ENCODE assay signal across 10 cellular contexts in genomic region chr10:95242581-95243317, GRCh38. TPM values are rescaled to one million over a fixed set of nuclear protein-coding genes. Genes with fewer than 3 reads are reported as not detected.
DNase-seq lines count a peak whose midpoint lies in the region; ATAC-seq and TF ChIP-seq lines count a peak whose summit lies in the region.
"Had no signal": no experiment of that assay in that cellular context is flagged by ENCODE, and none has a peak within 500 bp of the region (broad histone marks: within the 10 kb centered on the region; RNA-seq: fewer than 3 reads in every experiment).

No MANE protein-coding gene starts in this region.

- CTCF ChIA-PET in HEK293 (lab: Yijun Ruan, JAX): interaction anchor here (0.6 to 6.1 kb wide), 45 partner anchors 9 to 614 kb away, joined by 3 to 271 read pairs (median 4); no protein-coding TSS in a partner anchor

- H3K27ac ChIP-seq in HEK293 (ENCODE audit: extremely low read depth, low read depth, low read length) (no peak overlapping the region), colonic mucosa (no peak overlapping the region)

- intact Hi-C loops in colonic mucosa (cut with DNase I): loop anchor here (5.0 kb wide), 1 partner anchor 55 kb away; no protein-coding TSS in a partner anchor

- H3K36me3 ChIP-seq in HEK293 (ENCODE audit: control insufficient read depth in 2 of 2, insufficient read depth in 1 of 2, low read length in 2 of 2) (peaks cover 21 to 75% of the 10 kb centered on the region in 2 experiments; a peak in 2 of 3 replicates), colonic mucosa (peaks cover 8% of the 10 kb centered on the region)

- ATAC-seq in SK-N-SH treated with all-trans-retinoic acid at 6 μM for 48 hours: peak; percentile 68
- no peak for ATAC-seq in HG03432 (IDR thresholded peaks at IDR 0.05; ENCODE audit: unreplicated experiment)
- ATAC-seq: CD8-positive, alpha-beta T cell had no signal

- peak; percentile 51; the same call in 1 of the 2 replicates for TF ChIP-seq CTCF in HEK293 (tag by site-specific recombination; IDR thresholded peaks at IDR 0.05)
- no peak for TF ChIP-seq CTCF in colonic mucosa (IDR thresholded peaks at IDR 0.05)

- H3K9me3 ChIP-seq in HEK293 (ENCODE audit: control insufficient read depth, insufficient read depth, low read depth, low read length) (no peaks in the 10 kb centered on the region), colonic mucosa (no peaks in the 10 kb centered on the region)

- H3K4me3 ChIP-seq in HEK293 (ENCODE audit: low read depth, low read length) (no peak overlapping the region), colonic mucosa (no peak overlapping the region)

- POLR2A ChIA-PET in HEK293 (lab: Yijun Ruan, JAX): interaction anchor here (0.9 kb wide), 1 partner anchor 66 kb away, joined by 3 read pairs; no protein-coding TSS in a partner anchor

- no peak overlapping the region for H3K9ac ChIP-seq in colonic mucosa (ENCODE audit: low read depth in 2 of 2, low read length in 2 of 2)

- H3K4me1 ChIP-seq in HEK293 (ENCODE audit: control insufficient read depth, insufficient read depth, low read length) (no peaks in the 10 kb centered on the region), colonic mucosa (no peaks in the 10 kb centered on the region)

- peak; percentile 9 to 34 for DNase-seq in NCI-H2081 (lab: John Stamatoyannopoulos, UW)
- no peak for DNase-seq in NCI-H2081 treated with DMSO at 0.1 percent for 48 hours (lab: John Stamatoyannopoulos, UW)
- peak; percentile 49 for DNase-seq in fibroblast of gingiva (ENCODE audit: low read depth)
- peak; percentile 62 for DNase-seq in pons (ENCODE audit: low spot score)
- DNase-seq in colonic mucosa: no peak

- no peaks in the 10 kb centered on the region for H3K27me3 ChIP-seq in colonic mucosa

TF ChIP-seq in HEK293, 187 proteins besides CTCF, POLR2A, EP300 and RAD21:
- TF ChIP-seq ZBTB8A (tag by site-specific recombination; IDR thresholded peaks at IDR 0.05) (no peak), FEZF1 (tag by site-specific recombination; IDR thresholded peaks at IDR 0.05) (no peak), ZBTB6 (tag by site-specific recombination; IDR thresholded peaks at IDR 0.05) (no peak), RBAK (tag by site-specific recombination; IDR thresholded peaks at IDR 0.05) (no peak), ZNF488 (tag by site-specific recombination; IDR thresholded peaks at IDR 0.05) (no peak), ZFP3 (tag by site-specific recombination; IDR thresholded peaks at IDR 0.05; ENCODE audit: low read depth) (no peak), MZF1 (tag by site-specific recombination; IDR thresholded peaks at IDR 0.05; ENCODE audit: borderline replicate concordance) (no peak), ZNF449 (tag by site-specific recombination; IDR thresholded peaks at IDR 0.05) (peak; percentile 31; the same call in 1 of the 2 replicates), MYNN (tag by site-specific recombination; IDR thresholded peaks at IDR 0.05; ENCODE audit: borderline replicate concordance) (no peak), SCRT2 (tag by site-specific recombination; IDR thresholded peaks at IDR 0.05) (peak; percentile 59; the same call in 1 of the 2 replicates), ZNF654 (tag by site-specific recombination; IDR thresholded peaks at IDR 0.05; ENCODE audit: low read depth) (peak; percentile 58)

TF ChIP-seq in SK-N-SH treated with all-trans-retinoic acid at 6 μM for 48 hours, 23 proteins besides CTCF, POLR2A, EP300 and RAD21:
- no peak for TF ChIP-seq ESRRG (CRISPR knock-in tag; IDR thresholded peaks at IDR 0.05)
- no peak for TF ChIP-seq CREB5 (CRISPR knock-in tag; IDR thresholded peaks at IDR 0.05; ENCODE audit: low read depth)
- TF ChIP-seq PATZ1 (CRISPR knock-in tag; IDR thresholded peaks at IDR 0.05; ENCODE audit: borderline replicate concordance): no peak
- TF ChIP-seq TCF4 (CRISPR knock-in tag; IDR thresholded peaks at IDR 0.05; ENCODE audit: borderline replicate concordance): no peak
- TF ChIP-seq ZFP30 (CRISPR knock-in tag; IDR thresholded peaks at IDR 0.05): no peak
- no peak for TF ChIP-seq CSDC2 (CRISPR knock-in tag; IDR thresholded peaks at IDR 0.05)
- TF ChIP-seq ARNTL (CRISPR knock-in tag; IDR thresholded peaks at IDR 0.05; ENCODE audit: borderline replicate concordance, low read depth): no peak

RNA-seq across cellular contexts. Expression of gene PDLIM1, which starts 48.1 kb away (rescaled TPM):
- total RNA-seq in colonic mucosa: 100 to 1,000 TPM; 246 to 433 TPM

RNA-seq across cellular contexts. Expression of gene ACSM6, which starts 48.7 kb away (rescaled TPM):
- total RNA-seq in colonic mucosa: not detected
- total RNA-seq: activated CD8-positive, alpha-beta memory T cell treated with anti-CD3 and anti-CD28 coated beads for 36 hours; CD8-positive, alpha-beta T cell had no signal

Comparison
In these comparisons a context has a peak if more than half of its experiments do, and no peak if none do; other contexts are left out.
1. DNase-seq: peak in NCI-H2081 (2 of 2), fibroblast of gingiva (single experiment) and pons (single experiment); none in NCI-H2081 treated with DMSO at 0.1 percent for 48 hours (single experiment) and colonic mucosa (single experiment).